ENCODE assay signal across 1 cellular context in genomic region chr1:211895126-211895759, GRCh38.
TF ChIP-seq lines count a peak whose summit lies in the region.

No MANE protein-coding gene starts in this region.

TF ChIP-seq in HepG2, 621 proteins besides CTCF, POLR2A, EP300 and RAD21 (continued from another document and continues in another):
- no peak for TF ChIP-seq FOXA1 (IDR thresholded peaks at IDR 0.05)
- peak; percentile 56; the same call in 1 of the 2 replicates for TF ChIP-seq FOXA1 (CRISPR knock-in tag; IDR thresholded peaks at IDR 0.05)
- no peak for TF ChIP-seq ZFP82 (CRISPR knock-in tag; IDR thresholded peaks at IDR 0.05; ENCODE audit: borderline replicate concordance)
- TF ChIP-seq POLR2AphosphoS2 (IDR thresholded peaks at IDR 0.05; ENCODE audit: low read depth, low read length), result no peak
- no peak for TF ChIP-seq ATRX (CRISPR knock-in tag; IDR thresholded peaks at IDR 0.05; ENCODE audit: borderline replicate concordance)
- no peak for TF ChIP-seq STAT6 (CRISPR knock-in tag; IDR thresholded peaks at IDR 0.05; ENCODE audit: borderline replicate concordance)
- TF ChIP-seq NCOA2 (CRISPR knock-in tag; IDR thresholded peaks at IDR 0.05), result peak; percentile 79
- TF ChIP-seq HIVEP1 (CRISPR knock-in tag; IDR thresholded peaks at IDR 0.05), result no peak
- TF ChIP-seq IRX3 (CRISPR knock-in tag; IDR thresholded peaks at IDR 0.05; ENCODE audit: borderline replicate concordance, low read depth), result no peak
- TF ChIP-seq CHCHD3 (CRISPR knock-in tag; IDR thresholded peaks at IDR 0.05), result no peak
- no peak for TF ChIP-seq BATF2 (CRISPR knock-in tag; IDR thresholded peaks at IDR 0.05)
- peak; percentile 56; the same call in 1 of the 2 replicates for TF ChIP-seq FOXA3 (CRISPR knock-in tag; IDR thresholded peaks at IDR 0.05)
- TF ChIP-seq SRF (IDR thresholded peaks at IDR 0.05; ENCODE audit: low read depth, low read length), result no peak
- TF ChIP-seq MATR3 (CRISPR knock-in tag; IDR thresholded peaks at IDR 0.05), result no peak
- TF ChIP-seq ZNF318 (CRISPR knock-in tag; IDR thresholded peaks at IDR 0.05), result no peak
- TF ChIP-seq ZNF335 (CRISPR knock-in tag; IDR thresholded peaks at IDR 0.05), result no peak
- TF ChIP-seq EED (CRISPR knock-in tag; IDR thresholded peaks at IDR 0.05), result no peak
- TF ChIP-seq GLI4 (CRISPR knock-in tag; IDR thresholded peaks at IDR 0.05; ENCODE audit: borderline replicate concordance), result no peak
- no peak for TF ChIP-seq KLF11 (CRISPR knock-in tag; IDR thresholded peaks at IDR 0.05)
- TF ChIP-seq MIXL1 (CRISPR knock-in tag; IDR thresholded peaks at IDR 0.05), result 0 out of 2 replicates have a peak, but pooled peaks have one; percentile 44
- TF ChIP-seq AKNA (CRISPR knock-in tag; IDR thresholded peaks at IDR 0.05; ENCODE audit: borderline replicate concordance), result no peak
- 0 out of 2 replicates have a peak, but pooled peaks have one; percentile 7 for TF ChIP-seq ZNF780A (CRISPR knock-in tag; IDR thresholded peaks at IDR 0.05)
- no peak for TF ChIP-seq MXI1 (IDR thresholded peaks at IDR 0.05; ENCODE audit: borderline replicate concordance, low read depth, low read length)
- no peak for TF ChIP-seq SOX6 (IDR thresholded peaks at IDR 0.05)
- TF ChIP-seq SOX6 (CRISPR knock-in tag; IDR thresholded peaks at IDR 0.05), result peak; percentile 92
- TF ChIP-seq ZNF484 (CRISPR knock-in tag; IDR thresholded peaks at IDR 0.05; ENCODE audit: borderline replicate concordance, low read depth), result no peak
- peak; percentile 66 for TF ChIP-seq RXRB (CRISPR knock-in tag; IDR thresholded peaks at IDR 0.05; ENCODE audit: borderline replicate concordance)
- no peak for TF ChIP-seq SAFB2 (CRISPR knock-in tag; IDR thresholded peaks at IDR 0.05; ENCODE audit: borderline replicate concordance, low read depth)
- TF ChIP-seq KLF9 (CRISPR knock-in tag; IDR thresholded peaks at IDR 0.05; ENCODE audit: low read depth), result no peak
- no peak for TF ChIP-seq MIER2 (CRISPR knock-in tag; IDR thresholded peaks at IDR 0.05)
- TF ChIP-seq ZNF781 (CRISPR knock-in tag; IDR thresholded peaks at IDR 0.05; ENCODE audit: borderline replicate concordance, not compliant biosample characterization), result no peak
- no peak for TF ChIP-seq MTF1 (CRISPR knock-in tag; IDR thresholded peaks at IDR 0.05)
- TF ChIP-seq ZNF331 (CRISPR knock-in tag; IDR thresholded peaks at IDR 0.05), result peak; percentile 73; the same call in 1 of the 2 replicates
- TF ChIP-seq PBX3 (CRISPR knock-in tag; IDR thresholded peaks at IDR 0.05; ENCODE audit: borderline replicate concordance), result no peak
- no peak for TF ChIP-seq ZBTB1 (CRISPR knock-in tag; IDR thresholded peaks at IDR 0.05; ENCODE audit: borderline replicate concordance)
- peak; percentile 66 for TF ChIP-seq ZFX (CRISPR knock-in tag; IDR thresholded peaks at IDR 0.05; ENCODE audit: low read depth)
- peak; percentile 44; the same call in 1 of the 2 replicates for TF ChIP-seq PPARG (CRISPR knock-in tag; conservative IDR thresholded peaks at IDR 0.05)
- no peak for TF ChIP-seq TRIM24 (CRISPR knock-in tag; IDR thresholded peaks at IDR 0.05)
- no peak for TF ChIP-seq THAP7 (CRISPR knock-in tag; IDR thresholded peaks at IDR 0.05)
- peak; percentile 52; the same call in 1 of the 2 replicates for TF ChIP-seq ZGPAT (CRISPR knock-in tag; IDR thresholded peaks at IDR 0.05)
- TF ChIP-seq MAX (IDR thresholded peaks at IDR 0.05), result 0 out of 2 replicates have a peak, but pooled peaks have one; percentile 20
- TF ChIP-seq ZNF263 (CRISPR knock-in tag; IDR thresholded peaks at IDR 0.05), result peak; percentile 93
- no peak for TF ChIP-seq MTA3 (CRISPR knock-in tag; IDR thresholded peaks at IDR 0.05)
- no peak for TF ChIP-seq TP53 (CRISPR knock-in tag; conservative IDR thresholded peaks at IDR 0.05)
- no peak for TF ChIP-seq FOXP1 (IDR thresholded peaks at IDR 0.05)
- TF ChIP-seq FOXP1 (CRISPR knock-in tag; IDR thresholded peaks at IDR 0.05), result peak; percentile 28; the same call in 1 of the 2 replicates
- peak; percentile 86; the same call in 1 of the 2 replicates for TF ChIP-seq HMG20A (CRISPR knock-in tag; IDR thresholded peaks at IDR 0.05; ENCODE audit: borderline replicate concordance)
- peak; percentile 61; the same call in 1 of the 2 replicates for TF ChIP-seq PHF21A (CRISPR knock-in tag; IDR thresholded peaks at IDR 0.05)
- TF ChIP-seq POGZ (CRISPR knock-in tag; IDR thresholded peaks at IDR 0.05), result peak; percentile 78
